ENCODE assay signal across 12 cellular contexts in genomic region chr10:80155696-80156215, GRCh38. TPM values are rescaled to one million over a fixed set of nuclear protein-coding genes. Genes with fewer than 3 reads are reported as not detected.
DNase-seq lines count a peak whose midpoint lies in the region; ATAC-seq and TF ChIP-seq lines count a peak whose summit lies in the region.
"Had no signal": no experiment of that assay in that cellular context is flagged by ENCODE, and none has a peak within 500 bp of the region (broad histone marks: within the 10 kb centered on the region; RNA-seq: fewer than 3 reads in every experiment).

No MANE protein-coding gene starts in this region.

- H3K4me3 Mint-ChIP-seq in chondrocyte (ENCODE audit: unreplicated experiment) (peak overlapping the region; percentile 1), neural crest cell (no peak overlapping the region)
- H3K4me3 Mint-ChIP-seq: T-helper 1 cell treated with Interleukin-12 subunit alpha and Interleukin-12 subunit beta and Interleukin-4 antibody, amounts not matched to agents 30 μg/mL and 1 μg/mL, for 36 hours had no signal

- WGBS in urinary bladder: 74% methylated on average over 8 of the region's 8 CpGs

- H3K27ac ChIP-seq in left ventricle myocardium inferior (replicated peaks) (peak overlapping the region; percentile 90), urinary bladder (ENCODE audit: low read depth) (peak overlapping the region; percentile 66)
- H3K27ac ChIP-seq: right lobe of liver had no signal

- TF ChIP-seq CTCF in left ventricle myocardium inferior (IDR thresholded peaks at IDR 0.05; ENCODE audit: borderline replicate concordance) (no peak), chondrocyte (IDR thresholded peaks at IDR 0.05) (no peak), neural crest cell (conservative IDR thresholded peaks at IDR 0.05) (no peak), GM13976 (IDR thresholded peaks at IDR 0.05; ENCODE audit: borderline replicate concordance, control extremely low read depth, extremely low read depth, insufficient read depth, missing control alignments) (no peak)

- H3K4me3 ChIP-seq in left ventricle myocardium inferior: no peak overlapping the region
- no peak overlapping the region for H3K4me3 ChIP-seq in urinary bladder (ENCODE audit: low read depth, low read length)
- H3K4me3 ChIP-seq: right lobe of liver had no signal

- H3K4me1 ChIP-seq in left ventricle myocardium inferior (peaks cover 54% of the 10 kb centered on the region), urinary bladder (ENCODE audit: insufficient read depth) (no peaks in the 10 kb centered on the region)
- H3K4me1 ChIP-seq: right lobe of liver had no signal

- H3K36me3 ChIP-seq in left ventricle myocardium inferior: peaks cover 87% of the 10 kb centered on the region
- peaks cover 5% of the 10 kb centered on the region for H3K36me3 ChIP-seq in urinary bladder (ENCODE audit: insufficient read depth)

- DNase-seq in left ventricle myocardium inferior: no peak
- no peak for DNase-seq in left cardiac atrium
- DNase-seq in chondrocyte (ENCODE audit: low spot score): no peak
- no peak for DNase-seq in neural crest cell (ENCODE audit: low read depth, low spot score)
- no peak for DNase-seq in GM13976 (ENCODE audit: low spot score)
- DNase-seq: activated CD8-positive, alpha-beta memory T cell treated with anti-CD3 and anti-CD28 coated beads, Interleukin-2, amount 50 U/mL, for 4 hours; NCI-H146; right lobe of liver had no signal

- peaks cover 31% of the 10 kb centered on the region for H3K36me3 Mint-ChIP-seq in chondrocyte (ENCODE audit: low read depth)
- H3K36me3 Mint-ChIP-seq in neural crest cell (ENCODE audit: low read depth): no peaks in the 10 kb centered on the region

- H3K27ac Mint-ChIP-seq in chondrocyte (ENCODE audit: unreplicated experiment) (peak overlapping the region; percentile 96), neural crest cell (ENCODE audit: unreplicated experiment) (peak overlapping the region; percentile 5)
- H3K27ac Mint-ChIP-seq: T-helper 1 cell treated with Interleukin-12 subunit alpha and Interleukin-12 subunit beta and Interleukin-4 antibody, amounts not matched to agents 30 μg/mL and 1 μg/mL, for 36 hours had no signal

- no peaks in the 10 kb centered on the region for H3K27me3 Mint-ChIP-seq in chondrocyte (ENCODE audit: low read depth)
- no peaks in the 10 kb centered on the region for H3K27me3 Mint-ChIP-seq in neural crest cell (ENCODE audit: low read depth)

- H3K4me1 Mint-ChIP-seq in chondrocyte (ENCODE audit: low read depth) (peaks cover 57% of the 10 kb centered on the region), neural crest cell (peaks cover 49% of the 10 kb centered on the region)

- in situ Hi-C loops in GM13976 (cut with MboI; ENCODE audit: low sequenced_read_pairs, unreplicated experiment): loop anchor here (10.0 kb wide), 1 partner anchor 69 kb away; no protein-coding TSS in a partner anchor

- no peaks in the 10 kb centered on the region for H3K27me3 ChIP-seq in left ventricle myocardium inferior (ENCODE audit: low read depth)
- H3K27me3 ChIP-seq: right lobe of liver had no signal

- intact Hi-C loops in left ventricle myocardium inferior (cut with micrococcal nuclease): loop anchor here (5.0 kb wide), 1 partner anchor 52 kb away; the partner anchor contains the start of gene ANXA11
- intact Hi-C loops in left cardiac atrium (cut with DNase I): loop anchor here (5.0 kb wide), 2 partner anchors 47 to 52 kb away; partner anchors contain the start of gene ANXA11 (in 1 of the 2)

- H3K9me3 Mint-ChIP-seq in chondrocyte (ENCODE audit: low read depth) (no peaks in the 10 kb centered on the region), neural crest cell (no peaks in the 10 kb centered on the region)
- H3K9me3 Mint-ChIP-seq: T-helper 1 cell treated with Interleukin-12 subunit alpha and Interleukin-12 subunit beta and Interleukin-4 antibody, amounts not matched to agents 30 μg/mL and 1 μg/mL, for 36 hours had no signal

- H3K9me3 ChIP-seq in left ventricle myocardium inferior (replicated peaks): no peaks in the 10 kb centered on the region
- H3K9me3 ChIP-seq: right lobe of liver had no signal

- ATAC-seq in left cardiac atrium (no peak), HG03025 (IDR thresholded peaks at IDR 0.05; ENCODE audit: low FRiP score, unreplicated experiment) (no peak), HG02588 (IDR thresholded peaks at IDR 0.05; ENCODE audit: unreplicated experiment) (no peak)
- ATAC-seq: right lobe of liver had no signal

RNA-seq across cellular contexts. Expression of gene PLAC9, which starts 23.2 kb away (rescaled TPM):
- total RNA-seq in left ventricle myocardium inferior: 34.3 TPM
- total RNA-seq in left cardiac atrium: 10 to 100 TPM; 60.9 to 97.9 TPM
- 121 to 198 TPM (median 193 TPM) in 3 replicates for total RNA-seq in chondrocyte
- 24.1 and 27.5 TPM in 2 replicates for total RNA-seq in neural crest cell
- total RNA-seq in urinary bladder: 64.9 TPM
- 54.3 TPM for polyA plus RNA-seq in urinary bladder

RNA-seq across cellular contexts. Expression of gene ANXA11, which starts 49.6 kb away (rescaled TPM):
- 390 TPM for total RNA-seq in left ventricle myocardium inferior
- total RNA-seq in left cardiac atrium: 100 to 1,000 TPM; 327 to 413 TPM
- 98.0 to 139 TPM (median 133 TPM) in 3 replicates for total RNA-seq in chondrocyte
- 25.7 and 36.6 TPM in 2 replicates for total RNA-seq in neural crest cell
- total RNA-seq in urinary bladder: 41.8 TPM
- 114 TPM for polyA plus RNA-seq in urinary bladder
